Comparison of ENCODE assay signal across 22 cellular contexts in genomic region chr10:89929282-89930026, GRCh38.
DNase-seq lines count a peak whose midpoint lies in the region; ATAC-seq and TF ChIP-seq lines count a peak whose summit lies in the region.
"Had no signal": no experiment of that assay in that cellular context is flagged by ENCODE, and none has a peak within 500 bp of the region (broad histone marks: within the 10 kb centered on the region; RNA-seq: fewer than 3 reads in every experiment).

No MANE protein-coding gene starts in this region.

- ATAC-seq in GM18868 (IDR thresholded peaks at IDR 0.05; ENCODE audit: unreplicated experiment) (peak; percentile 96), HG02852 (IDR thresholded peaks at IDR 0.05; ENCODE audit: unreplicated experiment) (peak; percentile 71)
- ATAC-seq: gastroesophageal sphincter; right cardiac atrium; stimulated activated naive CD8-positive, alpha-beta T cell treated with anti-CD3 and anti-CD28 coated beads, Interleukin-15, Interleukin-2, amounts not matched to agents 100 U/mL and 50 U/mL, for 24 hours had no signal

- TF ChIP-seq CTCF in GM06990 (IDR thresholded peaks at IDR 0.05; ENCODE audit: insufficient read depth, low read length, poor library complexity, severe bottlenecking) = no peak
- no peak for TF ChIP-seq CTCF in testis (IDR thresholded peaks at IDR 0.05)
- TF ChIP-seq CTCF in tibial nerve (IDR thresholded peaks at IDR 0.05) = no peak

- TF ChIP-seq POLR2A in testis (IDR thresholded peaks at IDR 0.05) (no peak), tibial nerve (IDR thresholded peaks at IDR 0.05) (no peak)

- H3K27me3 ChIP-seq in GM06990 (replicated peaks; ENCODE audit: control insufficient read depth, insufficient read depth, low read length) = no peaks in the 10 kb centered on the region; the same call in 1 of the 2 replicates
- no peaks in the 10 kb centered on the region for H3K27me3 ChIP-seq in testis
- H3K27me3 ChIP-seq in tibial nerve = no peaks in the 10 kb centered on the region
- H3K27me3 ChIP-seq: BE2C, gastroesophageal sphincter, ovary, SJCRH30, thyroid gland had no signal

- DNase-seq in GM06990 (ENCODE audit: extremely low read depth, insufficient read length) = peak; percentile 28
- peak; percentile 26 for DNase-seq in kidney tubule cell (ENCODE audit: low spot score)
- DNase-seq in testis = no peak
- no peak for DNase-seq in NCI-H1105 treated with DMSO at 0.1 percent for 48 hours (lab: John Stamatoyannopoulos, UW)
- no peak for DNase-seq in tibial nerve (ENCODE audit: low spot score in 2 of 2)
- DNase-seq in NCI-H146 (lab: John Stamatoyannopoulos, UW) = no peak
- DNase-seq: activated CD4-positive, alpha-beta memory T cell treated with anti-CD3 and anti-CD28 coated beads for 36 hours; activated CD8-positive, alpha-beta memory T cell treated with anti-CD3 and anti-CD28 coated beads, Interleukin-2, amount 50 U/mL, for 48 hours; aorta; BE2C; caudate nucleus; NCI-H1436; NK-92 treated with Interleukin-12 subunit alpha and Interleukin-12 subunit beta, amount 100 ng/mL, for 24 hours; ovary; right cardiac atrium; SJCRH30; stimulated activated CD4-positive, alpha-beta T cell treated with anti-CD3 and anti-CD28 coated beads, Interleukin-4, amount 100 ng/mL, for 1 hour; stimulated activated naive CD8-positive, alpha-beta T cell treated with anti-CD3 and anti-CD28 coated beads, Interleukin-15, Interleukin-2, amounts not matched to agents 100 U/mL and 50 U/mL, for 24 hours; thyroid gland had no signal

- no peaks in the 10 kb centered on the region for H3K9me3 ChIP-seq in testis
- peaks cover 0 to 6% (median 0%) of the 10 kb centered on the region in 4 donors for H3K9me3 ChIP-seq in tibial nerve
- H3K9me3 ChIP-seq: BE2C, ovary, SJCRH30, thyroid gland had no signal

- 70 to 72% methylated on average over 8 of the region's 8 CpGs for WGBS in testis, 2 donors
- 72 to 75% methylated on average over 8 of the region's 8 CpGs for WGBS in tibial nerve, 2 donors

- H3K36me3 ChIP-seq in GM06990 (ENCODE audit: control insufficient read depth, insufficient read depth, low read length) (no peaks in the 10 kb centered on the region), testis (ENCODE audit: low read depth, missing control alignments) (no peaks in the 10 kb centered on the region), tibial nerve (no peaks in the 10 kb centered on the region)
- H3K36me3 ChIP-seq: BE2C, gastroesophageal sphincter, ovary, SJCRH30, thyroid gland had no signal

- H3K4me1 ChIP-seq in testis = no peaks in the 10 kb centered on the region
- H3K4me1 ChIP-seq in tibial nerve = no peaks in the 10 kb centered on the region
- H3K4me1 ChIP-seq: BE2C, gastroesophageal sphincter, SJCRH30, thyroid gland had no signal

- intact Hi-C loops in testis (cut with DNase I; ENCODE audit: low total_unique reads) = no loop called here

- H3K4me3 ChIP-seq in GM06990 (replicated peaks; ENCODE audit: low read depth, low read length) = no peak overlapping the region
- H3K4me3 ChIP-seq in testis = no peak overlapping the region
- H3K4me3 ChIP-seq in tibial nerve = no peak overlapping the region
- H3K4me3 ChIP-seq: gastroesophageal sphincter, ovary, SJCRH30, thyroid gland had no signal

- H3K27ac ChIP-seq in testis = no peak overlapping the region
- no peak overlapping the region for H3K27ac ChIP-seq in tibial nerve
- H3K27ac ChIP-seq: gastroesophageal sphincter, ovary, SJCRH30, thyroid gland had no signal

- TF ChIP-seq EP300 in tibial nerve (IDR thresholded peaks at IDR 0.05) = no peak

Comparison
In these comparisons a context has a peak if more than half of its experiments do, and no peak if none do; other contexts are left out.
1. DNase-seq: peak in GM06990 (single experiment) and kidney tubule cell (single experiment); none in testis (single experiment), NCI-H1105 treated with DMSO at 0.1 percent for 48 hours (single experiment), tibial nerve (0 of 2) and NCI-H146 (single experiment).